Comparison of ENCODE assay signal across 10 cellular contexts in the genomic region with DNA sequence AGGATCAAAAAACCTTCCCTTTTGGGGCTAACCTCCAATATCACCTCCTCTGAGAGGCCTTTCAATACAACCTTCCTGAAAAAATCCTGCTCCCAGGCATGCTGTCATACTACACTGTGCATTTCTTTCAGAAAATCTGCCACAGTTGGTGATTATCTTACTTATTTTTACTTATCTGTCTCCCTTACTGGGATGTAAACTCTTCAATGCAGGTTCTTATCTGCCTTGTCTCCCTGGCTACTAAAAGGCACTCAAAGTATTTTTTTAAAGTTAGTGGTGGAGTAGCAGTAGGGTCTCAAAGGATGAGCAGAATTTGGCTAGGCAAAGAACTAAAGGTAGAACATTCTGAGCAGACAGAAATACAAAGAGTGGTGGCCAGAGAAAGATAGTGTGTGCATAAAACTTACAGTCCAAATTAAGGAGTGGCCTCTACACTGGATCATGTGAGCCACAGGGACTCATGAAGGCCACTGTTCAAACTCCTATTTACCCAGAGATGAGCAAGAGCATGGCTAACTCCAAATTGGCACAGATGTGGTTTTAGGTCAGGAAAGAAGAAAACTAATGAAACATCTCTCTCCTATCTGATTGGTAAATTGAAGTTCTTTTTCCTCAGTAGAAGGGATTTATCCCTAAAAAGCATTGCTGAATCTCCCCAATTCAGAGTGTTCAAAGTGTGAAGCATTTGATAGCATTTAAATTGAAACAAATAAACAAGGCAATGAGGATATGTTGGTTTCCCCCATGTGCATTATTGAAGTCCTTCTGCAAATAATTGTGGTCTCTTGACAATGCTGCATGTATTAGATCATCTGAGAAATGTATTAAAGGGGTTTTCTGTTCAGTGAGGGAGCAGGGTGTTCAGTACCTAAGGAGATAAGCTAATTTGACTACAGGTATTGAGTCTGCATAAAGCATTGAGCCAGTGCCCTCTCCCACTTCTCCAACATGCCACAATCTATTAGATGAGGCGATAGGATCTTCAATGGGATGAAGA.
A peak's percentile ranks its signal among the peaks of the same experiment; 100 is the strongest.
DNase-seq lines count a peak whose midpoint lies in the region; ATAC-seq and TF ChIP-seq lines count a peak whose summit lies in the region.
"Had no signal": no experiment of that assay in that cellular context is flagged by ENCODE, and none has a peak within 500 bp of the region (broad histone marks: within the 10 kb centered on the region; RNA-seq: fewer than 3 reads in every experiment).

No MANE protein-coding gene starts in this region.

- TF ChIP-seq CTCF in endothelial cell (IDR thresholded peaks at IDR 0.05; ENCODE audit: unreplicated experiment) = no peak

- no peaks in the 10 kb centered on the region for H3K36me3 Mint-ChIP-seq in endothelial cell (ENCODE audit: low read depth, unreplicated experiment)

- no peaks in the 10 kb centered on the region for H3K9me3 Mint-ChIP-seq in endothelial cell (ENCODE audit: unreplicated experiment)
- H3K9me3 Mint-ChIP-seq: central memory CD8-positive, alpha-beta T cell had no signal

- H3K4me1 Mint-ChIP-seq in endothelial cell (ENCODE audit: unreplicated experiment) = no peaks in the 10 kb centered on the region
- H3K4me1 Mint-ChIP-seq: central memory CD8-positive, alpha-beta T cell had no signal

- H3K4me3 Mint-ChIP-seq in endothelial cell (ENCODE audit: unreplicated experiment) = no peak overlapping the region
- H3K4me3 Mint-ChIP-seq: B cell; central memory CD8-positive, alpha-beta T cell had no signal

- H3K27ac Mint-ChIP-seq in endothelial cell (ENCODE audit: unreplicated experiment) = no peak overlapping the region
- H3K27ac Mint-ChIP-seq: B cell had no signal

- ATAC-seq in GM21423 (IDR thresholded peaks at IDR 0.05; ENCODE audit: unreplicated experiment) = peak; percentile 23
- ATAC-seq in HG03025 (IDR thresholded peaks at IDR 0.05; ENCODE audit: low FRiP score, unreplicated experiment) = no peak

- POLR2A ChIA-PET in HEK293T (lab: Yijun Ruan, JAX) = no interaction called here

- CTCF ChIA-PET in HEK293T (lab: Yijun Ruan, JAX) = no interaction called here

- DNase-seq in AG08395 (ENCODE audit: low spot score) (peak; percentile 50), M059J (ENCODE audit: low read depth) (peak; percentile 61), fibroblast of the conjunctiva (ENCODE audit: low read depth) (peak; percentile 29), HEK293T (ENCODE audit: extremely low spot score) (no peak), endothelial cell (ENCODE audit: low spot score) (no peak), HuH-7 (ENCODE audit: low spot score) (no peak)

- peaks cover 2% of the 10 kb centered on the region for H3K27me3 Mint-ChIP-seq in endothelial cell (ENCODE audit: unreplicated experiment)

TF ChIP-seq in HEK293T, 16 proteins besides CTCF, POLR2A, EP300 and RAD21:
- no peak for TF ChIP-seq CTBP1 (IDR thresholded peaks at IDR 0.05; ENCODE audit: borderline replicate concordance)
- no peak for TF ChIP-seq FOXM1 (IDR thresholded peaks at IDR 0.05; ENCODE audit: borderline replicate concordance)
- TF ChIP-seq LEF1 (IDR thresholded peaks at IDR 0.05; ENCODE audit: borderline replicate concordance) = no peak
- no peak for TF ChIP-seq ZNF384 (IDR thresholded peaks at IDR 0.05)
- TF ChIP-seq L3MBTL2 (conservative IDR thresholded peaks at IDR 0.05) = no peak
- TF ChIP-seq TARDBP (IDR thresholded peaks at IDR 0.05) = no peak
- TF ChIP-seq HDGF (IDR thresholded peaks at IDR 0.05; ENCODE audit: borderline replicate concordance) = no peak
- TF ChIP-seq NFRKB (IDR thresholded peaks at IDR 0.05) = no peak
- TF ChIP-seq ARNT (IDR thresholded peaks at IDR 0.05) = no peak
- TF ChIP-seq BHLHE40 (IDR thresholded peaks at IDR 0.05; ENCODE audit: borderline replicate concordance) = no peak
- TF ChIP-seq ELF4 (IDR thresholded peaks at IDR 0.05) = no peak
- TF ChIP-seq SUZ12 (IDR thresholded peaks at IDR 0.05) = no peak

Comparison
In these comparisons a context has a peak if more than half of its experiments do, and no peak if none do; other contexts are left out.
1. DNase-seq: peak in AG08395 (single experiment), M059J (single experiment) and fibroblast of the conjunctiva (single experiment); none in HEK293T (single experiment), endothelial cell (single experiment) and HuH-7 (single experiment).